25 cellular contexts compared by ENCODE assay signal in genomic region chr7:70410134-70410750, GRCh38.
DNase-seq lines count a peak whose midpoint lies in the region; ATAC-seq and TF ChIP-seq lines count a peak whose summit lies in the region.
"Had no signal": no experiment of that assay in that cellular context is flagged by ENCODE, and none has a peak within 500 bp of the region (broad histone marks: within the 10 kb centered on the region; RNA-seq: fewer than 3 reads in every experiment).

No MANE protein-coding gene starts in this region.

- intact Hi-C loops in left colon (cut with DNase I, micrococcal nuclease), result no loop called here

- DNase-seq in NAMALWA (ENCODE audit: low spot score) (peak; percentile 68), type B pancreatic cell (ENCODE audit: extremely low spot score, unreplicated experiment) (no peak), NCI-H2029 treated with DMSO at 0.1 percent for 48 hours (lab: John Stamatoyannopoulos, UW) (no peak), left colon (no peak)
- DNase-seq in activated CD8-positive, alpha-beta T cell treated with anti-CD3 and anti-CD28 coated beads, Interleukin-2, amount 10 ng/mL, durations not matched to agents 7 days and 5 days, result no peak
- DNase-seq: activated CD4-positive, alpha-beta T cell treated with anti-CD3 and anti-CD28 coated beads, Interleukin-2, amount 50 U/mL, for 48 hours; activated gamma-delta T cell treated with Interleukin-2 at 50 U/mL for 16 hours; adrenal gland; CD8-positive, alpha-beta memory T cell; DMS153; gastrocnemius medialis; GDM1; hypothalamus; lower lobe of right lung; MG63; NCI-H146; NCI-H2171 treated with DMSO at 0.1 percent for 48 hours; NCI-H524 treated with DMSO at 0.1 percent for 48 hours; stimulated activated CD4-positive, alpha-beta T cell treated with anti-CD3 and anti-CD28 coated beads, Interleukin-1b, Interleukin-23, amount 100 ng/mL, for 48 hours; testis had no signal

- H3K9me3 Mint-ChIP-seq in type B pancreatic cell, result no peaks in the 10 kb centered on the region
- no peaks in the 10 kb centered on the region for H3K9me3 Mint-ChIP-seq in activated CD8-positive, alpha-beta T cell treated with anti-CD3 and anti-CD28 coated beads, Interleukin-2, amount 10 ng/mL, durations not matched to agents 7 days and 5 days (ENCODE audit: insufficient read depth)
- H3K9me3 Mint-ChIP-seq: CD8-positive, alpha-beta memory T cell; IgD-negative memory B cell; T-helper 2 cell treated with Interferon-gamma antibody and Interleukin-4, amounts not matched to agents 5 μg/mL and 100 μg/mL, for 36 hours; WTC11 had no signal

- CTCF ChIA-PET in activated CD8-positive, alpha-beta T cell treated with anti-CD3 and anti-CD28 coated beads, Interleukin-2, amount 10 ng/mL, durations not matched to agents 7 days and 5 days (lab: Charles Lee), result no interaction called here

- no peak overlapping the region for H3K4me3 Mint-ChIP-seq in type B pancreatic cell
- no peak overlapping the region for H3K4me3 Mint-ChIP-seq in activated CD8-positive, alpha-beta T cell treated with anti-CD3 and anti-CD28 coated beads, Interleukin-2, amount 10 ng/mL, durations not matched to agents 7 days and 5 days
- H3K4me3 Mint-ChIP-seq: CD8-positive, alpha-beta memory T cell; T-helper 2 cell treated with Interferon-gamma antibody and Interleukin-4, amounts not matched to agents 5 μg/mL and 100 μg/mL, for 36 hours; WTC11 had no signal

- TF ChIP-seq CTCF in type B pancreatic cell (conservative IDR thresholded peaks at IDR 0.05), result no peak

- peaks cover 20% of the 10 kb centered on the region for H3K4me1 Mint-ChIP-seq in type B pancreatic cell (ENCODE audit: unreplicated experiment)
- H3K4me1 Mint-ChIP-seq in activated CD8-positive, alpha-beta T cell treated with anti-CD3 and anti-CD28 coated beads, Interleukin-2, amount 10 ng/mL, durations not matched to agents 7 days and 5 days (ENCODE audit: low read depth), result no peaks in the 10 kb centered on the region
- H3K4me1 Mint-ChIP-seq: CD8-positive, alpha-beta memory T cell; WTC11 had no signal

- H3K27ac Mint-ChIP-seq in type B pancreatic cell, result no peak overlapping the region
- H3K27ac Mint-ChIP-seq in activated CD8-positive, alpha-beta T cell treated with anti-CD3 and anti-CD28 coated beads, Interleukin-2, amount 10 ng/mL, durations not matched to agents 7 days and 5 days, result no peak overlapping the region
- H3K27ac Mint-ChIP-seq: IgD-negative memory B cell; T-helper 2 cell treated with Interferon-gamma antibody and Interleukin-4, amounts not matched to agents 5 μg/mL and 100 μg/mL, for 36 hours; WTC11 had no signal

- peaks cover 9% of the 10 kb centered on the region for H3K36me3 Mint-ChIP-seq in type B pancreatic cell
- H3K36me3 Mint-ChIP-seq in activated CD8-positive, alpha-beta T cell treated with anti-CD3 and anti-CD28 coated beads, Interleukin-2, amount 10 ng/mL, durations not matched to agents 7 days and 5 days (ENCODE audit: low read depth), result no peaks in the 10 kb centered on the region
- H3K36me3 Mint-ChIP-seq: CD8-positive, alpha-beta memory T cell; WTC11 had no signal

- POLR2A ChIA-PET in activated CD8-positive, alpha-beta T cell treated with anti-CD3 and anti-CD28 coated beads, Interleukin-2, amount 10 ng/mL, durations not matched to agents 7 days and 5 days (lab: Charles Lee), result no interaction called here

- no peaks in the 10 kb centered on the region for H3K27me3 Mint-ChIP-seq in type B pancreatic cell
- H3K27me3 Mint-ChIP-seq in activated CD8-positive, alpha-beta T cell treated with anti-CD3 and anti-CD28 coated beads, Interleukin-2, amount 10 ng/mL, durations not matched to agents 7 days and 5 days (ENCODE audit: low read depth), result no peaks in the 10 kb centered on the region
- H3K27me3 Mint-ChIP-seq: IgD-negative memory B cell had no signal

- ATAC-seq in GM18868 (IDR thresholded peaks at IDR 0.05; ENCODE audit: unreplicated experiment) (peak; percentile 80), HG02852 (IDR thresholded peaks at IDR 0.05; ENCODE audit: unreplicated experiment) (peak; percentile 61), left colon (no peak)
- ATAC-seq in activated CD8-positive, alpha-beta T cell treated with anti-CD3 and anti-CD28 coated beads, Interleukin-2, amount 10 ng/mL, durations not matched to agents 7 days and 5 days, result no peak
- ATAC-seq: gastrocnemius medialis, lower lobe of right lung, WTC11 had no signal

Comparison
In these comparisons a context has a peak if more than half of its experiments do, and no peak if none do; other contexts are left out.
1. ATAC-seq: peak in GM18868 (single experiment) and HG02852 (single experiment); none in activated CD8-positive, alpha-beta T cell treated with anti-CD3 and anti-CD28 coated beads, Interleukin-2, amount 10 ng/mL, durations not matched to agents 7 days and 5 days (single experiment) and left colon (single experiment).